Comparison of ENCODE assay signal across 14 cellular contexts in the genomic region with DNA sequence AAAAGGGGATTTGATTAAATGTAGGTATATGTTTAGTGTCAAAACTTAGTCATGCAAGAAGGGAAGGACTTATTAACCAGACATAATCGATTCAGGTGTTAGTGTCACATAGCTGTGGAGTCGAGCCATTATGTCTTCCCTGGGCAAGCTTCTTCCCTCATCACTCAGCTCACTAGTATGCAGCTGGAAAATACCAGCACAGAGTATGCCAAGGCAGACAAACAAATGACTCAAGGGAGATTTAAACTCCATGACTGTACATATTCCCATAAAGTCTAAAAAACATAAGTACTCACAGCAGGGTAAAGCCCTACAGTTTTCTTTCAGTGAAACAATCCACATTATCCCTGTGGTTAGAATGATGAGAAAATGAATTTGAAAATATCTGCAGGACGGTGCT.
A peak's percentile ranks its signal among the peaks of the same experiment; 100 is the strongest.
DNase-seq lines count a peak whose midpoint lies in the region; ATAC-seq and TF ChIP-seq lines count a peak whose summit lies in the region.
"Had no signal": no experiment of that assay in that cellular context is flagged by ENCODE, and none has a peak within 500 bp of the region (broad histone marks: within the 10 kb centered on the region; RNA-seq: fewer than 3 reads in every experiment).

No MANE protein-coding gene starts in this region.

- no peaks in the 10 kb centered on the region for H3K9me2 ChIP-seq in SK-N-SH

- in situ Hi-C loops in transverse colon (cut with MboI; ENCODE audit: low pct_ligation_motif_present in 1 of 4, low pct_unique_long_range_greater_than_20kb in 1 of 4, low sequenced_read_pairs in 3 of 4) = no loop called here
- in situ Hi-C loops in KBM-7 (cut with MboI; ENCODE audit: low pct_unique_long_range_greater_than_20kb, low sequenced_read_pairs) = no loop called here

- H3K4me2 ChIP-seq in SK-N-SH = 0 out of 2 replicates have a peak overlapping the region, but pooled peaks have one; percentile 20

- CTCF ChIA-PET in SK-N-SH (lab: Yijun Ruan, JAX) = interaction anchor here (1.0 to 1.2 kb wide), 2 partner anchors 10 to 300 kb away, joined by 3 read pairs; no protein-coding TSS in a partner anchor

- intact Hi-C loops in transverse colon (cut with DNase I; ENCODE audit: low total_unique reads) = no loop called here

- POLR2A ChIA-PET in SK-N-SH (lab: Yijun Ruan, JAX) = interaction anchor here (0.5 kb wide), 1 partner anchor 1107 kb away, joined by 3 read pairs; no protein-coding TSS in a partner anchor

- TF ChIP-seq EP300 in SK-N-SH (IDR thresholded peaks at IDR 0.05; ENCODE audit: borderline replicate concordance in 1 of 2, low read depth in 1 of 2, low read length in 1 of 2) = no peak
- no peak for TF ChIP-seq EP300 in transverse colon (IDR thresholded peaks at IDR 0.05; ENCODE audit: low read depth)

- no peaks in the 10 kb centered on the region for H3K4me1 ChIP-seq in SK-N-SH (ENCODE audit: control insufficient read depth in 1 of 2, insufficient read depth in 2 of 2, low read depth in 1 of 2, low read length in 1 of 2)
- peaks cover 3% of the 10 kb centered on the region for H3K4me1 ChIP-seq in foreskin keratinocyte
- no peaks in the 10 kb centered on the region for H3K4me1 ChIP-seq in transverse colon
- H3K4me1 ChIP-seq: thyroid gland had no signal

- no peak for TF ChIP-seq POLR2A in transverse colon (IDR thresholded peaks at IDR 0.05)

- H3K36me3 ChIP-seq in SK-N-SH (replicated peaks in 1 of 2; ENCODE audit: control insufficient read depth in 1 of 2, insufficient read depth in 2 of 2, low read length in 1 of 2) (no peaks in the 10 kb centered on the region), transverse colon (no peaks in the 10 kb centered on the region)
- H3K36me3 ChIP-seq: thyroid gland had no signal

- H4K20me1 ChIP-seq in SK-N-SH (ENCODE audit: insufficient read depth) = no peaks in the 10 kb centered on the region

- H3K9ac ChIP-seq in SK-N-SH = no peak overlapping the region

- WGBS in SK-N-SH (ENCODE audit: low lambda C conversion rate) = 9% methylated on average over 3 of the region's 3 CpGs
- 56 to 59% methylated on average over 1 to 3 of the region's 3 CpGs for WGBS in transverse colon (ENCODE audit: low coverage in 1 of 2), 2 donors

- H3K27me3 ChIP-seq in SK-N-SH (ENCODE audit: insufficient read depth) = no peaks in the 10 kb centered on the region
- no peaks in the 10 kb centered on the region for H3K27me3 ChIP-seq in foreskin keratinocyte
- H3K27me3 ChIP-seq in transverse colon = no peaks in the 10 kb centered on the region
- H3K27me3 ChIP-seq: thyroid gland had no signal

- H3K4me3 ChIP-seq in SK-N-SH (ENCODE audit: low read depth in 2 of 2, low read length in 1 of 2) (no peak overlapping the region; a peak in 1 of 4 replicates), transverse colon (no peak overlapping the region)
- H3K4me3 ChIP-seq: skin epidermis, thyroid gland had no signal

- DNase-seq in SK-N-SH = no peak
- DNase-seq in astrocyte of the hippocampus (ENCODE audit: low read depth, low spot score) = peak; percentile 52
- DNase-seq in foreskin keratinocyte = peak; percentile 56 to 76
- DNase-seq in stimulated activated naive CD8-positive, alpha-beta T cell treated with anti-CD3 and anti-CD28 coated beads, Interleukin-15, Interleukin-2, amounts not matched to agents 100 U/mL and 50 U/mL, for 24 hours = no peak
- DNase-seq in transverse colon = no peak
- DNase-seq in superior temporal gyrus (ENCODE audit: extremely low spot score) = no peak
- no peak for DNase-seq in KBM-7
- DNase-seq: activated CD8-positive, alpha-beta T cell treated with anti-CD3 and anti-CD28 coated beads, Interleukin-2, amount 10 ng/mL, durations not matched to agents 7 days and 5 days; activated gamma-delta T cell; naive thymus-derived CD8-positive, alpha-beta T cell; thyroid gland had no signal

- TF ChIP-seq CTCF in SK-N-SH (IDR thresholded peaks at IDR 0.05) (no peak), foreskin keratinocyte (conservative IDR thresholded peaks at IDR 0.05) (no peak), transverse colon (IDR thresholded peaks at IDR 0.05) (no peak)

- ATAC-seq in SK-N-SH treated with all-trans-retinoic acid at 6 μM for 48 hours (no peak; the same call in 2 of the 3 replicates), foreskin keratinocyte (peak; percentile 97)
- no peak for ATAC-seq in stimulated activated naive CD8-positive, alpha-beta T cell treated with anti-CD3 and anti-CD28 coated beads, Interleukin-15, Interleukin-2, amounts not matched to agents 100 U/mL and 50 U/mL, for 24 hours
- ATAC-seq: activated CD8-positive, alpha-beta T cell treated with anti-CD3 and anti-CD28 coated beads, Interleukin-2, amount 10 ng/mL, durations not matched to agents 7 days and 5 days; naive thymus-derived CD8-positive, alpha-beta T cell had no signal

- H3K9me3 ChIP-seq in SK-N-SH = no peaks in the 10 kb centered on the region
- no peaks in the 10 kb centered on the region for H3K9me3 ChIP-seq in transverse colon
- H3K9me3 ChIP-seq: thyroid gland had no signal

- peak overlapping the region; percentile 33; the same call in 1 of the 2 replicates for H2AFZ ChIP-seq in SK-N-SH (ENCODE audit: low read depth)

- no peaks in the 10 kb centered on the region for H3F3A ChIP-seq in SK-N-SH (replicated peaks; ENCODE audit: insufficient read depth)

- H3K27ac ChIP-seq in SK-N-SH (ENCODE audit: low read depth in 2 of 2, low read length in 1 of 2) = peak overlapping the region in 1 of 2 experiments; percentile 45; a peak in 2 of 4 replicates
- H3K27ac ChIP-seq in foreskin keratinocyte = peak overlapping the region; percentile 85
- H3K27ac ChIP-seq in transverse colon = no peak overlapping the region
- H3K27ac ChIP-seq: 22Rv1, skin epidermis, thyroid gland had no signal

- no peaks in the 10 kb centered on the region for H3K79me2 ChIP-seq in SK-N-SH (ENCODE audit: insufficient read depth)

- TF ChIP-seq RAD21 in SK-N-SH (IDR thresholded peaks at IDR 0.05; ENCODE audit: low read length) = no peak

TF ChIP-seq in SK-N-SH, 30 proteins besides CTCF, POLR2A, EP300 and RAD21 (continues in another document):
- TF ChIP-seq RCOR1 (IDR thresholded peaks at IDR 0.05; ENCODE audit: low read length) (no peak), CHD2 (IDR thresholded peaks at IDR 0.05; ENCODE audit: low read length, partially characterized antibody) (no peak), TAF1 (IDR thresholded peaks at IDR 0.05; ENCODE audit: borderline replicate concordance, low read depth, low read length) (no peak), POLR2AphosphoS5 (IDR thresholded peaks at IDR 0.05; ENCODE audit: low read depth, low read length) (no peak)
- TF ChIP-seq, protein P1, sequence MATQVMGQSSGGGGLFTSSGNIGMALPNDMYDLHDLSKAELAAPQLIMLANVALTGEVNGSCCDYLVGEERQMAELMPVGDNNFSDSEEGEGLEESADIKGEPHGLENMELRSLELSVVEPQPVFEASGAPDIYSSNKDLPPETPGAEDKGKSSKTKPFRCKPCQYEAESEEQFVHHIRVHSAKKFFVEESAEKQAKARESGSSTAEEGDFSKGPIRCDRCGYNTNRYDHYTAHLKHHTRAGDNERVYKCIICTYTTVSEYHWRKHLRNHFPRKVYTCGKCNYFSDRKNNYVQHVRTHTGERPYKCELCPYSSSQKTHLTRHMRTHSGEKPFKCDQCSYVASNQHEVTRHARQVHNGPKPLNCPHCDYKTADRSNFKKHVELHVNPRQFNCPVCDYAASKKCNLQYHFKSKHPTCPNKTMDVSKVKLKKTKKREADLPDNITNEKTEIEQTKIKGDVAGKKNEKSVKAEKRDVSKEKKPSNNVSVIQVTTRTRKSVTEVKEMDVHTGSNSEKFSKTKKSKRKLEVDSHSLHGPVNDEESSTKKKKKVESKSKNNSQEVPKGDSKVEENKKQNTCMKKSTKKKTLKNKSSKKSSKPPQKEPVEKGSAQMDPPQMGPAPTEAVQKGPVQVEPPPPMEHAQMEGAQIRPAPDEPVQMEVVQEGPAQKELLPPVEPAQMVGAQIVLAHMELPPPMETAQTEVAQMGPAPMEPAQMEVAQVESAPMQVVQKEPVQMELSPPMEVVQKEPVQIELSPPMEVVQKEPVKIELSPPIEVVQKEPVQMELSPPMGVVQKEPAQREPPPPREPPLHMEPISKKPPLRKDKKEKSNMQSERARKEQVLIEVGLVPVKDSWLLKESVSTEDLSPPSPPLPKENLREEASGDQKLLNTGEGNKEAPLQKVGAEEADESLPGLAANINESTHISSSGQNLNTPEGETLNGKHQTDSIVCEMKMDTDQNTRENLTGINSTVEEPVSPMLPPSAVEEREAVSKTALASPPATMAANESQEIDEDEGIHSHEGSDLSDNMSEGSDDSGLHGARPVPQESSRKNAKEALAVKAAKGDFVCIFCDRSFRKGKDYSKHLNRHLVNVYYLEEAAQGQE (IDR thresholded peaks at IDR 0.05; ENCODE audit: low read depth, low read length) = no peak

TF ChIP-seq in SK-N-SH treated with all-trans-retinoic acid at 6 μM for 48 hours, 23 proteins besides CTCF, POLR2A, EP300 and RAD21:
- TF ChIP-seq BACH2 (CRISPR knock-in tag; IDR thresholded peaks at IDR 0.05; ENCODE audit: borderline replicate concordance) (no peak), PPARA (CRISPR knock-in tag; IDR thresholded peaks at IDR 0.05; ENCODE audit: borderline replicate concordance) (no peak), GLIS3 (CRISPR knock-in tag; IDR thresholded peaks at IDR 0.05) (no peak), ZFP3 (CRISPR knock-in tag; IDR thresholded peaks at IDR 0.05) (no peak), ARNTL (CRISPR knock-in tag; IDR thresholded peaks at IDR 0.05; ENCODE audit: borderline replicate concordance, low read depth) (no peak), ZFP30 (CRISPR knock-in tag; IDR thresholded peaks at IDR 0.05) (no peak), ZC3H10 (CRISPR knock-in tag; IDR thresholded peaks at IDR 0.05) (no peak), ZNF70 (CRISPR knock-in tag; IDR thresholded peaks at IDR 0.05) (no peak), ZNF8 (CRISPR knock-in tag; IDR thresholded peaks at IDR 0.05) (no peak)
- TF ChIP-seq, protein P2, sequence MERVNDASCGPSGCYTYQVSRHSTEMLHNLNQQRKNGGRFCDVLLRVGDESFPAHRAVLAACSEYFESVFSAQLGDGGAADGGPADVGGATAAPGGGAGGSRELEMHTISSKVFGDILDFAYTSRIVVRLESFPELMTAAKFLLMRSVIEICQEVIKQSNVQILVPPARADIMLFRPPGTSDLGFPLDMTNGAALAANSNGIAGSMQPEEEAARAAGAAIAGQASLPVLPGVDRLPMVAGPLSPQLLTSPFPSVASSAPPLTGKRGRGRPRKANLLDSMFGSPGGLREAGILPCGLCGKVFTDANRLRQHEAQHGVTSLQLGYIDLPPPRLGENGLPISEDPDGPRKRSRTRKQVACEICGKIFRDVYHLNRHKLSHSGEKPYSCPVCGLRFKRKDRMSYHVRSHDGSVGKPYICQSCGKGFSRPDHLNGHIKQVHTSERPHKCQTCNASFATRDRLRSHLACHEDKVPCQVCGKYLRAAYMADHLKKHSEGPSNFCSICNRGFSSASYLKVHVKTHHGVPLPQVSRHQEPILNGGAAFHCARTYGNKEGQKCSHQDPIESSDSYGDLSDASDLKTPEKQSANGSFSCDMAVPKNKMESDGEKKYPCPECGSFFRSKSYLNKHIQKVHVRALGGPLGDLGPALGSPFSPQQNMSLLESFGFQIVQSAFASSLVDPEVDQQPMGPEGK (CRISPR knock-in tag; IDR thresholded peaks at IDR 0.05; ENCODE audit: borderline replicate concordance) = no peak

Comparison
In these comparisons a context has a peak if more than half of its experiments do, and no peak if none do; other contexts are left out.
1. DNase-seq: peak in astrocyte of the hippocampus (single experiment) and foreskin keratinocyte (2 of 2); none in SK-N-SH (single experiment), stimulated activated naive CD8-positive, alpha-beta T cell treated with anti-CD3 and anti-CD28 coated beads, Interleukin-15, Interleukin-2, amounts not matched to agents 100 U/mL and 50 U/mL, for 24 hours (single experiment), transverse colon (single experiment), superior temporal gyrus (single experiment) and KBM-7 (single experiment).